ENCODE assay signal across 8 cellular contexts in the genomic region with DNA sequence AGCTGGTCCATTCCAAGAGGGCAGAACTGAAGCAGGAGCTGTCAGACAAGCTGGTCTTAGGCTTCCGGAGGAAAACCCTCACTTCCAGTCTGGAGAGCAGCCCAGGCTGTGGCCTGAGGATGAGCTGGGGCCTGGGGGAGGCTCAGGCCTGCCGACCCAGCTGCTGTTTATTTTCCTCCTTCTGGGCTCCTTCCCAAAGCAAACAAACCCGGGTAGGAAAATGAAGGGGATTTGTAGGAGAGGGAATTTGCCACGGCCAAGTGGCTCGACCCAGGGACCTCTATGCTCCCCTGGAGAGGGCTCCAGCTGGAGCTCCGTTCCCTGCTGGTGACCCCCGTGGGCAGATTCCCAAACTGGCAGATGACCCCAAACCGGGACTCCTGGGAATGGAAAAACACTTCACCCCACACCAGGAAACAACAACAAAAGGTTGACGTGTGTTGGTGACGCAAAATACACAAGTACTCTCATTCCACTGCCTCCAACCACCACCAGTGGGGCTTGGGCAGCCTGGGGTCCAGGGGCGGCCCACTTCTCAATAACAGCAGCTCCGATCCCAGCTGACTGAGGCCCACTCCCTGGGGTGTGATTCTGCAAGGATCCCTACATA. TPM values are rescaled to one million over a fixed set of nuclear protein-coding genes. Genes with fewer than 3 reads are reported as not detected.
DNase-seq lines count a peak whose midpoint lies in the region; ATAC-seq, FAIRE-seq and TF ChIP-seq lines count a peak whose summit lies in the region.

No MANE protein-coding gene starts in this region.

- CTCF ChIA-PET in HepG2 (lab: Yijun Ruan, JAX; ENCODE audit: low intra/inter-chr PET ratio, low total read pairs): interaction anchor here (1.2 to 1.4 kb wide), 2 partner anchors 8 to 24 kb away, joined by 5 read pairs; partner anchors contain the start of gene JUP

- H2AFZ ChIP-seq in HepG2 (ENCODE audit: low read length): no peak overlapping the region

- FAIRE-seq in HepG2 (lab: Jason Lieb, UNC): peak; percentile 89

- peaks cover 92 to 100% (median 99%) of the 10 kb centered on the region in 10 experiments for H3K4me1 ChIP-seq in BLaER1 treated with 17β-estradiol and CSF1 and Interleukin-3, amounts not matched to agents 10 nM and 100 nM
- peaks cover 60% of the 10 kb centered on the region for H3K4me1 ChIP-seq in HepG2 (ENCODE audit: insufficient read depth, low read length)
- peaks cover 82 to 94% (median 89%) of the 10 kb centered on the region in 4 donors for H3K4me1 ChIP-seq in upper lobe of left lung

- WGBS in HepG2 (ENCODE audit: low lambda C conversion rate): 4% methylated on average over 12 of the region's 12 CpGs
- 11 to 21% methylated on average over 7 to 12 of the region's 12 CpGs for WGBS in upper lobe of left lung, 2 donors

- peak overlapping the region in 4 of 10 experiments; percentile 31 to 42 (median 35); a peak in 7 of 20 replicates for H3K4me3 ChIP-seq in BLaER1 treated with 17β-estradiol and CSF1 and Interleukin-3, amounts not matched to agents 10 nM and 100 nM
- peak overlapping the region; percentile 24 to 60 (median 42) for H3K4me3 ChIP-seq in HepG2 (replicated peaks in 1 of 3; ENCODE audit: insufficient read depth in 1 of 3, low read depth in 2 of 3, low read length in 3 of 3)
- H3K4me3 ChIP-seq in upper lobe of left lung: no peak overlapping the region

- peak overlapping the region; percentile 34 to 72 (median 59); a peak in 19 of 22 replicates for H3K9ac ChIP-seq in BLaER1 treated with 17β-estradiol and CSF1 and Interleukin-3, amounts not matched to agents 10 nM and 100 nM
- peak overlapping the region; percentile 64 for H3K9ac ChIP-seq in HepG2 (ENCODE audit: insufficient read depth, low read depth, low read length)

- POLR2A ChIA-PET in HepG2 (lab: Yijun Ruan, JAX): interaction anchor here (0.8 to 3.6 kb wide), 21 partner anchors 8 to 188 kb away, joined by 3 to 95 read pairs (median 5); partner anchors contain the start of genes EIF1, FKBP10, HAP1 and JUP

- no peaks in the 10 kb centered on the region for H3K9me3 ChIP-seq in BLaER1 treated with 17β-estradiol and CSF1 and Interleukin-3, amounts not matched to agents 10 nM and 100 nM (replicated peaks in 1 of 11)
- H3K9me3 ChIP-seq in HepG2 (ENCODE audit: low read length) (no peaks in the 10 kb centered on the region), upper lobe of left lung (no peaks in the 10 kb centered on the region)

- intact Hi-C loops in HepG2 (cut with micrococcal nuclease; ENCODE audit: unreplicated experiment): loop anchor here (1.0 kb wide), 3 partner anchors 9 to 182 kb away; partner anchors contain the start of gene JUP

- peak overlapping the region in 10 of 11 experiments; percentile 22 to 97 (median 70); a peak in 19 of 22 replicates for H3K27ac ChIP-seq in BLaER1 treated with 17β-estradiol and CSF1 and Interleukin-3, amounts not matched to agents 10 nM and 100 nM
- H3K27ac ChIP-seq in cingulate gyrus (ENCODE audit: low read depth, low read length) (peak overlapping the region; percentile 69), HepG2 (ENCODE audit: extremely low read length, insufficient read depth, low read length) (peak overlapping the region; percentile 75), upper lobe of left lung (peak overlapping the region; percentile 83 to 90 (median 88))

- H3K4me2 ChIP-seq in BLaER1 treated with 17β-estradiol and CSF1 and Interleukin-3, amounts not matched to agents 10 nM and 100 nM: peak overlapping the region; percentile 76 to 99 (median 90)
- H3K4me2 ChIP-seq in HepG2 (ENCODE audit: low read depth, low read length): peak overlapping the region; percentile 84

- no peaks in the 10 kb centered on the region for H3K79me2 ChIP-seq in HepG2 (ENCODE audit: insufficient read depth, low read length)

- in situ Hi-C loops in HepG2 (cut with HindIII; ENCODE audit: extremely low pct_ligation_motif_present, low pct_unique_long_range_greater_than_20kb): no loop called here

- no peak for TF ChIP-seq POLR2A in HepG2 (IDR thresholded peaks at IDR 0.05; ENCODE audit: insufficient read depth in 1 of 2, low read depth in 2 of 2, low read length in 2 of 2)
- no peak for TF ChIP-seq POLR2A in upper lobe of left lung (IDR thresholded peaks at IDR 0.05)

- no peaks in the 10 kb centered on the region for H3K36me3 Mint-ChIP-seq in stimulated activated effector memory CD8-positive, alpha-beta T cell treated with anti-CD3 and anti-CD28 coated beads, Interleukin-12 subunit alpha, Interleukin-12 subunit beta, amount 100 ng/mL, for 72 hours

- H3K4me3 Mint-ChIP-seq in stimulated activated effector memory CD8-positive, alpha-beta T cell treated with anti-CD3 and anti-CD28 coated beads, Interleukin-12 subunit alpha, Interleukin-12 subunit beta, amount 100 ng/mL, for 72 hours: no peak overlapping the region

- peaks cover 7% of the 10 kb centered on the region for H3K4me1 Mint-ChIP-seq in stimulated activated effector memory CD8-positive, alpha-beta T cell treated with anti-CD3 and anti-CD28 coated beads, Interleukin-12 subunit alpha, Interleukin-12 subunit beta, amount 100 ng/mL, for 72 hours

- TF ChIP-seq CTCF in HepG2 (CRISPR knock-in tag; IDR thresholded peaks at IDR 0.05): no peak
- TF ChIP-seq CTCF in upper lobe of left lung (IDR thresholded peaks at IDR 0.05): peak in 3 of 6 experiments; percentile 5 to 27 (median 15)

- no peak for TF ChIP-seq RAD21 in HepG2 (CRISPR knock-in tag; IDR thresholded peaks at IDR 0.05)

- H4K20me1 ChIP-seq in BLaER1 treated with 17β-estradiol and CSF1 and Interleukin-3, amounts not matched to agents 10 nM and 100 nM: peaks cover 85 to 99% (median 95%) of the 10 kb centered on the region in 11 experiments
- H4K20me1 ChIP-seq in HepG2 (ENCODE audit: insufficient read depth, low read length): no peaks in the 10 kb centered on the region; the same call in 1 of the 2 replicates

- ATAC-seq in HepG2 (peak; percentile 61), upper lobe of left lung (ENCODE audit: low FRiP score in 2 of 2) (peak; percentile 81 to 83), GM21786 (IDR thresholded peaks at IDR 0.05; ENCODE audit: unreplicated experiment) (no peak), GM19351 (IDR thresholded peaks at IDR 0.05; ENCODE audit: unreplicated experiment) (no peak)
- no peak for ATAC-seq in stimulated activated effector memory CD8-positive, alpha-beta T cell treated with anti-CD3 and anti-CD28 coated beads, Interleukin-12 subunit alpha, Interleukin-12 subunit beta, amount 100 ng/mL, for 72 hours

- H3K36me3 ChIP-seq in BLaER1 treated with 17β-estradiol and CSF1 and Interleukin-3, amounts not matched to agents 10 nM and 100 nM: peaks cover 22 to 46% (median 36%) of the 10 kb centered on the region in 11 experiments
- H3K36me3 ChIP-seq in HepG2 (replicated peaks in 1 of 2; ENCODE audit: control insufficient read depth in 1 of 2, insufficient read depth in 2 of 2, low read length in 2 of 2): no peaks in the 10 kb centered on the region; a peak in 1 of 5 replicates
- H3K36me3 ChIP-seq in upper lobe of left lung: no peaks in the 10 kb centered on the region

- DNase-seq in NCI-H2171 treated with DMSO at 0.1 percent for 48 hours (lab: John Stamatoyannopoulos, UW) (peak; percentile 60), HepG2 (ENCODE audit: low spot score) (peak; percentile 77), upper lobe of left lung (peak in 1 of 2 donors; percentile 69)
- no peak for DNase-seq in stimulated activated effector memory CD8-positive, alpha-beta T cell treated with anti-CD3 and anti-CD28 coated beads, Interleukin-12 subunit alpha, Interleukin-12 subunit beta, amount 100 ng/mL, for 72 hours (ENCODE audit: low spot score in 2 of 2)

- no peak overlapping the region for H3K27ac Mint-ChIP-seq in stimulated activated effector memory CD8-positive, alpha-beta T cell treated with anti-CD3 and anti-CD28 coated beads, Interleukin-12 subunit alpha, Interleukin-12 subunit beta, amount 100 ng/mL, for 72 hours

- no peaks in the 10 kb centered on the region for H3K27me3 ChIP-seq in BLaER1 treated with 17β-estradiol and CSF1 and Interleukin-3, amounts not matched to agents 10 nM and 100 nM
- H3K27me3 ChIP-seq in HepG2 (ENCODE audit: control insufficient read depth in 1 of 2, insufficient read depth in 2 of 2, low read length in 2 of 2) (no peaks in the 10 kb centered on the region), upper lobe of left lung (no peaks in the 10 kb centered on the region)

- no TSS peak for BruUV-seq in HepG2 (replicated peaks; lab: Mats Ljungman, UMichigan)

- TF ChIP-seq EP300 in HepG2 (IDR thresholded peaks at IDR 0.05; ENCODE audit: low read depth in 2 of 2, low read length in 2 of 2) (peak in 1 of 2 experiments; percentile 55; a peak in 1 of 4 replicates), HepG2 (CRISPR knock-in tag; IDR thresholded peaks at IDR 0.05; ENCODE audit: borderline replicate concordance) (no peak), upper lobe of left lung (IDR thresholded peaks at IDR 0.05) (peak in 1 of 4 donors; percentile 62)

- H3K9me3 Mint-ChIP-seq in stimulated activated effector memory CD8-positive, alpha-beta T cell treated with anti-CD3 and anti-CD28 coated beads, Interleukin-12 subunit alpha, Interleukin-12 subunit beta, amount 100 ng/mL, for 72 hours: no peaks in the 10 kb centered on the region

RNA-seq across cellular contexts. Expression of gene JUP, which starts 8.8 kb away (rescaled TPM):
- 20.6 and 20.9 TPM in 2 replicates for total RNA-seq in HepG2 (2016; rRNA removed; fragmentation: Illumina TruSeq; extraction: Trizol)
- total RNA-seq in HepG2 (2016; cell fraction: cytosol; rRNA removed; fragmentation: Illumina TruSeq; extraction: Trizol; ENCODE audit: low read depth): 6.9 and 7.8 TPM in 2 replicates
- 16.7 and 22.4 TPM in 2 replicates for total RNA-seq in HepG2 (2016; cell fraction: insoluble cytoplasmic fraction; rRNA removed; fragmentation: Illumina TruSeq; extraction: Trizol)
- total RNA-seq in HepG2 (2016; cell fraction: membrane; rRNA removed; fragmentation: Illumina TruSeq; extraction: Trizol): 11.7 and 12.0 TPM in 2 replicates
- total RNA-seq in HepG2 (2016; cell fraction: nucleus; rRNA removed; fragmentation: Illumina TruSeq; extraction: Trizol): 15.0 and 20.7 TPM in 2 replicates
- polyA plus RNA-seq in HepG2 (2011; rRNA removed): 12.1 and 21.4 TPM in 2 replicates
- 8.9 and 10.9 TPM in 2 replicates for polyA plus RNA-seq in HepG2 (2011; cell fraction: cytosol; rRNA removed)
- polyA plus RNA-seq in HepG2 (2011; cell fraction: nucleus; rRNA removed): 23.8 and 30.1 TPM in 2 replicates
- 36.1 and 37.0 TPM in 2 replicates for polyA plus RNA-seq in HepG2 (2012)
- polyA plus RNA-seq in HepG2 (2016; cell fraction: cytosol; fragmentation: Illumina TruSeq; extraction: Trizol; ENCODE audit: low read depth): 3.5 and 4.6 TPM in 2 replicates
- 22.1 and 35.3 TPM in 2 replicates for polyA plus RNA-seq in HepG2 (2016; cell fraction: insoluble cytoplasmic fraction; fragmentation: Illumina TruSeq; extraction: Trizol; ENCODE audit: low read depth)
- polyA plus RNA-seq in HepG2 (2016; cell fraction: membrane; fragmentation: Illumina TruSeq; extraction: Trizol; ENCODE audit: low read depth): 9.5 and 10.0 TPM in 2 replicates
- polyA plus RNA-seq in HepG2 (2016; cell fraction: nucleus; fragmentation: Illumina TruSeq; extraction: Trizol; ENCODE audit: insufficient read depth, low read depth): 24.1 and 25.5 TPM in 2 replicates
- 43.6 and 59.1 TPM in 2 replicates for polyA minus RNA-seq in HepG2 (2011; rRNA and poly(A)+ RNA removed; ENCODE audit: low replicate concordance)
- polyA minus RNA-seq in HepG2 (2011; cell fraction: cytosol; rRNA and poly(A)+ RNA removed): 25.9 and 32.6 TPM in 2 replicates
- polyA minus RNA-seq in HepG2 (2011; cell fraction: nucleus; rRNA and poly(A)+ RNA removed): 13.5 and 13.8 TPM in 2 replicates
- 100 to 1,000 TPM; 120 to 241 (median 143) TPM for total RNA-seq in upper lobe of left lung

RNA-seq across cellular contexts. Expression of gene P3H4, which starts 34.1 kb away (rescaled TPM):
- total RNA-seq in HepG2 (2016; rRNA removed; fragmentation: Illumina TruSeq; extraction: Trizol): 13.5 and 37.1 TPM in 2 replicates
- total RNA-seq in HepG2 (2016; cell fraction: cytosol; rRNA removed; fragmentation: Illumina TruSeq; extraction: Trizol; ENCODE audit: low read depth): 12.6 and 14.5 TPM in 2 replicates
- total RNA-seq in HepG2 (2016; cell fraction: insoluble cytoplasmic fraction; rRNA removed; fragmentation: Illumina TruSeq; extraction: Trizol): 12.2 and 37.7 TPM in 2 replicates
- 17.3 and 17.5 TPM in 2 replicates for total RNA-seq in HepG2 (2016; cell fraction: membrane; rRNA removed; fragmentation: Illumina TruSeq; extraction: Trizol)
- 28.1 and 32.5 TPM in 2 replicates for total RNA-seq in HepG2 (2016; cell fraction: nucleus; rRNA removed; fragmentation: Illumina TruSeq; extraction: Trizol)
- polyA plus RNA-seq in HepG2 (2011; rRNA removed): 50.6 and 54.9 TPM in 2 replicates
- polyA plus RNA-seq in HepG2 (2011; cell fraction: cytosol; rRNA removed): 37.2 and 55.7 TPM in 2 replicates
- 33.0 and 36.4 TPM in 2 replicates for polyA plus RNA-seq in HepG2 (2011; cell fraction: nucleus; rRNA removed)
- 22.4 and 34.3 TPM in 2 replicates for polyA plus RNA-seq in HepG2 (2012)
- polyA plus RNA-seq in HepG2 (2016; cell fraction: cytosol; fragmentation: Illumina TruSeq; extraction: Trizol; ENCODE audit: low read depth): 4.6 and 5.5 TPM in 2 replicates
- polyA plus RNA-seq in HepG2 (2016; cell fraction: insoluble cytoplasmic fraction; fragmentation: Illumina TruSeq; extraction: Trizol; ENCODE audit: low read depth): 14.8 and 17.0 TPM in 2 replicates
- polyA plus RNA-seq in HepG2 (2016; cell fraction: membrane; fragmentation: Illumina TruSeq; extraction: Trizol; ENCODE audit: low read depth): 9.6 and 11.3 TPM in 2 replicates
- polyA plus RNA-seq in HepG2 (2016; cell fraction: nucleus; fragmentation: Illumina TruSeq; extraction: Trizol; ENCODE audit: insufficient read depth, low read depth): 63.5 and 69.5 TPM in 2 replicates
- polyA minus RNA-seq in HepG2 (2011; rRNA and poly(A)+ RNA removed; ENCODE audit: low replicate concordance): 44.3 and 65.0 TPM in 2 replicates
- polyA minus RNA-seq in HepG2 (2011; cell fraction: cytosol; rRNA and poly(A)+ RNA removed): 22.5 and 26.8 TPM in 2 replicates
- 21.6 and 23.9 TPM in 2 replicates for polyA minus RNA-seq in HepG2 (2011; cell fraction: nucleus; rRNA and poly(A)+ RNA removed)
- total RNA-seq in upper lobe of left lung: 10 to 100 TPM in 2 of 6 donors, 1 to 10 TPM in 4; 5.8 to 26.2 (median 8.9) TPM

RNA-seq across cellular contexts. Expression of gene FKBP10, which starts 35.1 kb away (rescaled TPM):
- total RNA-seq in HepG2 (2016; rRNA removed; fragmentation: Illumina TruSeq; extraction: Trizol) (46.5 and 149 TPM in 2 replicates), upper lobe of left lung (10 to 100 TPM in 5 of 6 donors, 1 to 10 TPM in 1; 8.9 to 59.7 (median 29.3) TPM)
- total RNA-seq in HepG2 (2016; cell fraction: cytosol; rRNA removed; fragmentation: Illumina TruSeq; extraction: Trizol; ENCODE audit: low read depth): 31.7 and 32.8 TPM in 2 replicates
- 37.6 and 157 TPM in 2 replicates for total RNA-seq in HepG2 (2016; cell fraction: insoluble cytoplasmic fraction; rRNA removed; fragmentation: Illumina TruSeq; extraction: Trizol)
- total RNA-seq in HepG2 (2016; cell fraction: membrane; rRNA removed; fragmentation: Illumina TruSeq; extraction: Trizol): 42.3 and 48.1 TPM in 2 replicates
- 148 and 181 TPM in 2 replicates for total RNA-seq in HepG2 (2016; cell fraction: nucleus; rRNA removed; fragmentation: Illumina TruSeq; extraction: Trizol)
- 543 and 573 TPM in 2 replicates for polyA plus RNA-seq in HepG2 (2011; rRNA removed)
- 288 and 579 TPM in 2 replicates for polyA plus RNA-seq in HepG2 (2011; cell fraction: cytosol; rRNA removed)
- polyA plus RNA-seq in HepG2 (2011; cell fraction: nucleus; rRNA removed): 3,059 and 4,867 TPM in 2 replicates
- polyA plus RNA-seq in HepG2 (2012): 224 and 292 TPM in 2 replicates
- polyA plus RNA-seq in HepG2 (2016; cell fraction: cytosol; fragmentation: Illumina TruSeq; extraction: Trizol; ENCODE audit: low read depth): 18.4 and 19.7 TPM in 2 replicates
- polyA plus RNA-seq in HepG2 (2016; cell fraction: insoluble cytoplasmic fraction; fragmentation: Illumina TruSeq; extraction: Trizol; ENCODE audit: low read depth): 46.0 and 56.5 TPM in 2 replicates
- 32.1 and 36.5 TPM in 2 replicates for polyA plus RNA-seq in HepG2 (2016; cell fraction: membrane; fragmentation: Illumina TruSeq; extraction: Trizol; ENCODE audit: low read depth)
- 597 and 623 TPM in 2 replicates for polyA plus RNA-seq in HepG2 (2016; cell fraction: nucleus; fragmentation: Illumina TruSeq; extraction: Trizol; ENCODE audit: insufficient read depth, low read depth)
- 133 and 613 TPM in 2 replicates for polyA minus RNA-seq in HepG2 (2011; rRNA and poly(A)+ RNA removed; ENCODE audit: low replicate concordance)
- polyA minus RNA-seq in HepG2 (2011; cell fraction: cytosol; rRNA and poly(A)+ RNA removed): 159 and 170 TPM in 2 replicates
- 231 and 275 TPM in 2 replicates for polyA minus RNA-seq in HepG2 (2011; cell fraction: nucleus; rRNA and poly(A)+ RNA removed)

RNA-seq across cellular contexts. Expression of gene HAP1, which starts 43.2 kb away (rescaled TPM):
- total RNA-seq in HepG2 (2016; rRNA removed; fragmentation: Illumina TruSeq; extraction: Trizol) (0.07 and 0.08 TPM in 2 replicates), upper lobe of left lung (1 to 10 TPM in 1 of 6 donors, under 1 TPM in 3, not detected in 2; 0.14 to 1.0 (median 0.59) TPM)
- total RNA-seq in HepG2 (2016; cell fraction: cytosol; rRNA removed; fragmentation: Illumina TruSeq; extraction: Trizol; ENCODE audit: low read depth): not detected in 2 replicates
- 0.07 and 0.11 TPM in 2 replicates for total RNA-seq in HepG2 (2016; cell fraction: insoluble cytoplasmic fraction; rRNA removed; fragmentation: Illumina TruSeq; extraction: Trizol)
- 0.03 TPM in 1 of 2 replicates, not detected in the other for total RNA-seq in HepG2 (2016; cell fraction: membrane; rRNA removed; fragmentation: Illumina TruSeq; extraction: Trizol)
- total RNA-seq in HepG2 (2016; cell fraction: nucleus; rRNA removed; fragmentation: Illumina TruSeq; extraction: Trizol): 0.12 TPM in 1 of 2 replicates, not detected in the other
- 0.07 and 0.30 TPM in 2 replicates for polyA plus RNA-seq in HepG2 (2011; rRNA removed)
- polyA plus RNA-seq in HepG2 (2011; cell fraction: cytosol; rRNA removed): 0.07 and 0.08 TPM in 2 replicates
- 1.1 TPM in 2 replicates for polyA plus RNA-seq in HepG2 (2011; cell fraction: nucleus; rRNA removed)
- polyA plus RNA-seq in HepG2 (2012): 0.13 and 0.19 TPM in 2 replicates
- not detected in 2 replicates for polyA plus RNA-seq in HepG2 (2016; cell fraction: cytosol; fragmentation: Illumina TruSeq; extraction: Trizol; ENCODE audit: low read depth)
- 0.11 TPM in 1 of 2 replicates, not detected in the other for polyA plus RNA-seq in HepG2 (2016; cell fraction: insoluble cytoplasmic fraction; fragmentation: Illumina TruSeq; extraction: Trizol; ENCODE audit: low read depth)
- polyA plus RNA-seq in HepG2 (2016; cell fraction: membrane; fragmentation: Illumina TruSeq; extraction: Trizol; ENCODE audit: low read depth): not detected in 2 replicates
- polyA plus RNA-seq in HepG2 (2016; cell fraction: nucleus; fragmentation: Illumina TruSeq; extraction: Trizol; ENCODE audit: insufficient read depth, low read depth): 0.11 and 0.15 TPM in 2 replicates
- polyA minus RNA-seq in HepG2 (2011; rRNA and poly(A)+ RNA removed; ENCODE audit: low replicate concordance): 0.07 TPM in 1 of 2 replicates, not detected in the other
- not detected in 2 replicates for polyA minus RNA-seq in HepG2 (2011; cell fraction: cytosol; rRNA and poly(A)+ RNA removed)
- polyA minus RNA-seq in HepG2 (2011; cell fraction: nucleus; rRNA and poly(A)+ RNA removed): 0.12 and 0.26 TPM in 2 replicates

RNA-seq across cellular contexts. Expression of gene NT5C3B, which starts 58.3 kb away (rescaled TPM):
- total RNA-seq in HepG2 (2016; rRNA removed; fragmentation: Illumina TruSeq; extraction: Trizol) (92.1 and 104 TPM in 2 replicates), upper lobe of left lung (10 to 100 TPM; 35.1 to 61.8 (median 37.5) TPM)
- total RNA-seq in HepG2 (2016; cell fraction: cytosol; rRNA removed; fragmentation: Illumina TruSeq; extraction: Trizol; ENCODE audit: low read depth): 128 and 164 TPM in 2 replicates
- 87.1 and 106 TPM in 2 replicates for total RNA-seq in HepG2 (2016; cell fraction: insoluble cytoplasmic fraction; rRNA removed; fragmentation: Illumina TruSeq; extraction: Trizol)
- 198 and 220 TPM in 2 replicates for total RNA-seq in HepG2 (2016; cell fraction: membrane; rRNA removed; fragmentation: Illumina TruSeq; extraction: Trizol)
- total RNA-seq in HepG2 (2016; cell fraction: nucleus; rRNA removed; fragmentation: Illumina TruSeq; extraction: Trizol): 52.2 and 64.7 TPM in 2 replicates
- 119 and 126 TPM in 2 replicates for polyA plus RNA-seq in HepG2 (2011; rRNA removed)
- polyA plus RNA-seq in HepG2 (2011; cell fraction: cytosol; rRNA removed): 116 and 145 TPM in 2 replicates
- polyA plus RNA-seq in HepG2 (2011; cell fraction: nucleus; rRNA removed): 119 TPM in 2 replicates
- polyA plus RNA-seq in HepG2 (2012): 77.4 and 82.6 TPM in 2 replicates
- polyA plus RNA-seq in HepG2 (2016; cell fraction: cytosol; fragmentation: Illumina TruSeq; extraction: Trizol; ENCODE audit: low read depth): 148 and 199 TPM in 2 replicates
- polyA plus RNA-seq in HepG2 (2016; cell fraction: insoluble cytoplasmic fraction; fragmentation: Illumina TruSeq; extraction: Trizol; ENCODE audit: low read depth): 108 and 113 TPM in 2 replicates
- 207 and 224 TPM in 2 replicates for polyA plus RNA-seq in HepG2 (2016; cell fraction: membrane; fragmentation: Illumina TruSeq; extraction: Trizol; ENCODE audit: low read depth)
- polyA plus RNA-seq in HepG2 (2016; cell fraction: nucleus; fragmentation: Illumina TruSeq; extraction: Trizol; ENCODE audit: insufficient read depth, low read depth): 109 and 119 TPM in 2 replicates
- 36.5 and 43.6 TPM in 2 replicates for polyA minus RNA-seq in HepG2 (2011; rRNA and poly(A)+ RNA removed; ENCODE audit: low replicate concordance)
- polyA minus RNA-seq in HepG2 (2011; cell fraction: cytosol; rRNA and poly(A)+ RNA removed): 32.3 and 34.1 TPM in 2 replicates
- 48.5 and 53.7 TPM in 2 replicates for polyA minus RNA-seq in HepG2 (2011; cell fraction: nucleus; rRNA and poly(A)+ RNA removed)

Comparison
In these comparisons a context has a peak if more than half of its experiments do, and no peak if none do; other contexts are left out.
1. H3K4me3 ChIP-seq: peak in HepG2 (3 of 3); none in upper lobe of left lung (0 of 4).
2. DNase-seq: peak in NCI-H2171 treated with DMSO at 0.1 percent for 48 hours (single experiment) and HepG2 (single experiment); none in stimulated activated effector memory CD8-positive, alpha-beta T cell treated with anti-CD3 and anti-CD28 coated beads, Interleukin-12 subunit alpha, Interleukin-12 subunit beta, amount 100 ng/mL, for 72 hours (0 of 2).
3. ATAC-seq: peak in HepG2 (single experiment) and upper lobe of left lung (2 of 2); none in GM21786 (single experiment), stimulated activated effector memory CD8-positive, alpha-beta T cell treated with anti-CD3 and anti-CD28 coated beads, Interleukin-12 subunit alpha, Interleukin-12 subunit beta, amount 100 ng/mL, for 72 hours (single experiment) and GM19351 (single experiment).
4. Peak in every context shown above with its lines, with median percentiles within 50 percentile points of each other: H3K27ac ChIP-seq.